ENCODE assay signal across 12 cellular contexts in the genomic region with DNA sequence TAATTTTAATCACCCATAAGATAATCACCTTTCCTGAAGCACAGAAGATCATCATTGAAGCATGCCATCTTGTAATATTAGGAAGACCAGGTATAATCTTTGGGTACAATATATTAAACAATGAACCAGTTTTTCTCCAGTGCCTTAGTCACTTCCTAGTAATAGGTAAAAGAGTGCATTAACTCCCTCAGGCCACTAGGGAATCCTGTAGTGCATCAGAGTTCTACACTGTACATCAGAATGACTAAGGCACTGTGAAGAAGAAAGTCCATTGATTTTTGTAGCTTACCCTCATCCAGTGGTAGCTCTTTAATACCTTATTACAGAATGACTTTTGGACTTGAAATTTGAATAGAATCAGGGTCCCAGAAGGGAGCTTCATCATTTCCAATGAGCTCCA. TPM values are rescaled to one million over a fixed set of nuclear protein-coding genes. Genes with fewer than 3 reads are reported as not detected.
DNase-seq lines count a peak whose midpoint lies in the region; ATAC-seq and TF ChIP-seq lines count a peak whose summit lies in the region.
"Had no signal": no experiment of that assay in that cellular context is flagged by ENCODE, and none has a peak within 500 bp of the region (broad histone marks: within the 10 kb centered on the region; RNA-seq: fewer than 3 reads in every experiment).

No MANE protein-coding gene starts in this region.

- H3K4me3 Mint-ChIP-seq in T-cell = no peak overlapping the region
- no peak overlapping the region for H3K4me3 Mint-ChIP-seq in activated CD4-positive, alpha-beta memory T cell treated with anti-CD3 and anti-CD28 coated beads for 36 hours

- BruUV-seq in A673 (replicated peaks; lab: Mats Ljungman, UMichigan) = no TSS peak

- TF ChIP-seq CTCF in A673 (conservative IDR thresholded peaks at IDR 0.05; ENCODE audit: low read depth, low read length) (peak; percentile 52), GM06990 (IDR thresholded peaks at IDR 0.05; ENCODE audit: insufficient read depth, low read length, poor library complexity, severe bottlenecking) (peak; percentile 25), cardiac fibroblast (IDR thresholded peaks at IDR 0.05; ENCODE audit: low read depth, low read length) (peak; percentile 41), vagina (IDR thresholded peaks at IDR 0.05) (no peak)

- H3K4me3 ChIP-seq in A673 (ENCODE audit: low read depth, low read length, poor library complexity, severe bottlenecking) = no peak overlapping the region
- H3K4me3 ChIP-seq in GM06990 (replicated peaks; ENCODE audit: low read depth, low read length) = no peak overlapping the region
- H3K4me3 ChIP-seq in cardiac fibroblast (replicated peaks in 1 of 2; ENCODE audit: low read depth in 2 of 2, low read length in 2 of 2) = no peak overlapping the region
- no peak overlapping the region for H3K4me3 ChIP-seq in vagina

- ATAC-seq in T-cell (replicated peaks in 1 of 4) (no peak), HG02678 (IDR thresholded peaks at IDR 0.05; ENCODE audit: unreplicated experiment) (no peak)

- no peak overlapping the region for H3K27ac Mint-ChIP-seq in T-cell
- H3K27ac Mint-ChIP-seq in activated CD4-positive, alpha-beta memory T cell treated with anti-CD3 and anti-CD28 coated beads for 36 hours = no peak overlapping the region

- peaks cover 2 to 5% (median 4%) of the 10 kb centered on the region in 3 donors for H3K9me3 Mint-ChIP-seq in T-cell
- H3K9me3 Mint-ChIP-seq in activated CD4-positive, alpha-beta memory T cell treated with anti-CD3 and anti-CD28 coated beads for 36 hours = no peaks in the 10 kb centered on the region

- intact Hi-C loops in A673 (cut with micrococcal nuclease; ENCODE audit: unreplicated experiment) = no loop called here
- intact Hi-C loops in activated CD4-positive, alpha-beta memory T cell treated with anti-CD3 and anti-CD28 coated beads for 36 hours (cut with micrococcal nuclease) = no loop called here
- intact Hi-C loops in vagina (cut with DNase I) = no loop called here

- peaks cover 18 to 25% of the 10 kb centered on the region in 2 donors for H3K27me3 Mint-ChIP-seq in T-cell
- H3K27me3 Mint-ChIP-seq in activated CD4-positive, alpha-beta memory T cell treated with anti-CD3 and anti-CD28 coated beads for 36 hours = peaks cover 12% of the 10 kb centered on the region

- DNase-seq in A673 (ENCODE audit: low spot score) (peak; percentile 30), GM06990 (ENCODE audit: extremely low read depth, insufficient read length) (no peak), Kasumi-1 (lab: John Stamatoyannopoulos, UW) (peak; percentile 31 to 42), cardiac fibroblast (ENCODE audit: low read depth in 2 of 2) (peak; percentile 3 to 33), T-cell (no peak), vagina (ENCODE audit: extremely low spot score in 2 of 2) (no peak)
- no peak for DNase-seq in activated CD4-positive, alpha-beta memory T cell treated with anti-CD3 and anti-CD28 coated beads for 36 hours
- DNase-seq: erythroblast, NCI-H2107, T-helper 9 cell had no signal

- TF ChIP-seq POLR2A in vagina (IDR thresholded peaks at IDR 0.05) = no peak

- H3K4me1 ChIP-seq in A673 (ENCODE audit: insufficient read depth, low read length, poor library complexity, severe bottlenecking) = peaks cover 4% of the 10 kb centered on the region
- H3K4me1 ChIP-seq in vagina = peaks cover 19% of the 10 kb centered on the region

- H3K27me3 ChIP-seq in A673 (replicated peaks; ENCODE audit: insufficient read depth, low read depth, low read length, poor library complexity) = peaks cover 60% of the 10 kb centered on the region
- H3K27me3 ChIP-seq in GM06990 (replicated peaks; ENCODE audit: control insufficient read depth, insufficient read depth, low read length) = peaks cover 2% of the 10 kb centered on the region; the same call in 1 of the 2 replicates
- no peaks in the 10 kb centered on the region for H3K27me3 ChIP-seq in vagina

- POLR2A ChIA-PET in A673 (lab: Charles Lee; ENCODE audit: low non-redundant PET) (no interaction called here), T-cell (lab: Charles Lee) (no interaction called here)
- POLR2A ChIA-PET in activated CD4-positive, alpha-beta memory T cell treated with anti-CD3 and anti-CD28 coated beads for 36 hours (lab: Charles Lee) = no interaction called here

- no peaks in the 10 kb centered on the region for H3K9me3 ChIP-seq in A673 (ENCODE audit: low read depth, low read length, poor library complexity, severe bottlenecking)
- H3K9me3 ChIP-seq in vagina = no peaks in the 10 kb centered on the region

- H3K36me3 ChIP-seq in A673 (ENCODE audit: insufficient read depth, low read length, poor library complexity, severe bottlenecking) (no peaks in the 10 kb centered on the region), GM06990 (ENCODE audit: control insufficient read depth, insufficient read depth, low read length) (no peaks in the 10 kb centered on the region), vagina (no peaks in the 10 kb centered on the region)

- H3K4me1 Mint-ChIP-seq in T-cell = no peaks in the 10 kb centered on the region
- H3K4me1 Mint-ChIP-seq in activated CD4-positive, alpha-beta memory T cell treated with anti-CD3 and anti-CD28 coated beads for 36 hours (ENCODE audit: low read depth) = no peaks in the 10 kb centered on the region

- H3K27ac ChIP-seq in A673 (ENCODE audit: low read depth, low read length, poor library complexity, severe bottlenecking) (no peak overlapping the region), vagina (no peak overlapping the region)

- CTCF ChIA-PET in A673 (lab: Charles Lee) (no interaction called here), T-cell (lab: Charles Lee) (no interaction called here)
- CTCF ChIA-PET in activated CD4-positive, alpha-beta memory T cell treated with anti-CD3 and anti-CD28 coated beads for 36 hours (lab: Charles Lee) = no interaction called here

- H3K36me3 Mint-ChIP-seq in T-cell = no peaks in the 10 kb centered on the region
- no peaks in the 10 kb centered on the region for H3K36me3 Mint-ChIP-seq in activated CD4-positive, alpha-beta memory T cell treated with anti-CD3 and anti-CD28 coated beads for 36 hours

RNA-seq across cellular contexts. Expression of a gene that starts 4.5 kb away (rescaled TPM):
- total RNA-seq in A673 (2021) = not detected in 2 replicates
- total RNA-seq in T-cell = not detected
- not detected for total RNA-seq in activated CD4-positive, alpha-beta memory T cell treated with anti-CD3 and anti-CD28 coated beads for 36 hours
- not detected for total RNA-seq in vagina
- total RNA-seq: renal cortical epithelial cell had no signal

Comparison
In these comparisons a context has a peak if more than half of its experiments do, and no peak if none do; other contexts are left out.
1. DNase-seq: peak in A673 (single experiment), Kasumi-1 (2 of 2) and cardiac fibroblast (2 of 2); none in GM06990 (single experiment), T-cell (0 of 34), activated CD4-positive, alpha-beta memory T cell treated with anti-CD3 and anti-CD28 coated beads for 36 hours (single experiment) and vagina (0 of 2).
2. CTCF ChIP-seq: peak in A673 (single experiment), GM06990 (single experiment) and cardiac fibroblast (single experiment); none in vagina (0 of 3).